In the genomic region with DNA sequence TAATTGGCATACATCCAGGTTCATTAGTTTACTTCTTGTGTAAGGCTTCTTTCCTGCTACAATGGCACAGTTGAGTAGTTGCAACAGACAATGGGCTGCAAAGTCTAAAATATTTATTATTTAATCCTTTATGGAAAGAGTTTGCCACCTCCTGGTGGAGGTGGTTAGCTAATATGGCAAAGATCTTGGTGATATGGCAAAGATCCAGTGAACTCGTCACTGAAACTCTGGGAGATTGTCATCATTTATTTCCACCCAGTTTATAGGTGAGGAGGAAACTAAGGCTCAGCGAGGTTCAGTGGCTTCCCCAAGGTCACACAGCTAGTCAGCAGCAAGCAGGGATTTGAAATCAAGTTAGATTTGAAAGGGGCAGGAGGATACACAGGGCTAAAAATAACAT, we compare ENCODE assay signal across 1 cellular context.
TF ChIP-seq lines count a peak whose summit lies in the region.

No MANE protein-coding gene starts in this region.

TF ChIP-seq in GM23338, 12 proteins besides CTCF, POLR2A, EP300 and RAD21 (continued from another document):
- no peak for TF ChIP-seq ZNF114 (CRISPR knock-in tag; IDR thresholded peaks at IDR 0.05)
- no peak for TF ChIP-seq POLR2AphosphoS5 (IDR thresholded peaks at IDR 0.05; ENCODE audit: low read depth)
